ENCODE assay signal across 23 cellular contexts in genomic region chr19:54152267-54152666, GRCh38. TPM values are rescaled to one million over a fixed set of nuclear protein-coding genes. Genes with fewer than 3 reads are reported as not detected.
"Had no signal": no experiment of that assay in that cellular context is flagged by ENCODE, and none has a peak within 500 bp of the region (broad histone marks: within the 10 kb centered on the region; RNA-seq: fewer than 3 reads in every experiment).

No MANE protein-coding gene starts in this region.

- DNase-seq: islet precursor cell; kidney glomerular epithelial cell; left cardiac atrium; left lung; lower lobe of right lung; mammary epithelial cell; mesenchymal stem cell; naive thymus-derived CD8-positive, alpha-beta T cell; posterior cingulate gyrus; retina; sigmoid colon; small intestine; spleen; stimulated activated CD4-positive, alpha-beta T cell treated with anti-CD3 and anti-CD28 coated beads, Interleukin-4, amount 100 ng/mL, for 4 hours; stimulated activated CD8-positive, alpha-beta memory T cell treated with anti-CD3 and anti-CD28 coated beads, Interleukin-4, amount 100 ng/mL, for 48 hours; stimulated activated naive CD4-positive, alpha-beta T cell treated with Interleukin-2 at 50 U/mL for 16 hours; stimulated activated naive CD8-positive, alpha-beta T cell treated with anti-CD3 and anti-CD28 coated beads, Interleukin-15, amount 100 ng/mL, for 72 hours; substantia nigra; uterus had no signal

- FAIRE-seq: pancreas, small intestine had no signal

- ATAC-seq: left lung; lower lobe of right lung; naive thymus-derived CD8-positive, alpha-beta T cell had no signal

- H3K4me2 ChIP-seq: hepatocyte had no signal

- H3K4me3 ChIP-seq: hepatocyte, left lung, lower lobe of right lung, pancreas, prostate gland, sigmoid colon, spleen, tibial nerve, uterus had no signal

- H3K36me3 ChIP-seq: uterus had no signal

- H3K27me3 ChIP-seq: hepatocyte, left lung, pancreas, sigmoid colon, spleen, tibial nerve, uterus had no signal

- H3K27ac ChIP-seq: hepatocyte, left lung, lower lobe of right lung, pancreas, prostate gland, sigmoid colon had no signal

- H3K4me1 ChIP-seq: lower lobe of right lung, pancreas, prostate gland, uterus had no signal

- H2AFZ ChIP-seq: hepatocyte had no signal

- H3K79me2 ChIP-seq: hepatocyte had no signal

- H3K9me3 ChIP-seq: left lung, lower lobe of right lung, pancreas, prostate gland, sigmoid colon, spleen, tibial nerve, uterus had no signal

RNA-seq across cellular contexts. Expression of gene TMC4, which starts 20.7 kb away (rescaled TPM):
- total RNA-seq: naive thymus-derived CD8-positive, alpha-beta T cell had no signal
